Comparison of ENCODE assay signal across 1 cellular context in genomic region chr17:39729280-39729851, GRCh38.
TF ChIP-seq lines count a peak whose summit lies in the region.

No MANE protein-coding gene starts in this region.

TF ChIP-seq in liver, 16 proteins besides CTCF, POLR2A, EP300 and RAD21 (continued from another document):
- TF ChIP-seq ATF3 (IDR thresholded peaks at IDR 0.05), result no peak
